6 cellular contexts compared by ENCODE assay signal in genomic region chr10:105494944-105495343, GRCh38.
"Had no signal": no experiment of that assay in that cellular context is flagged by ENCODE, and none has a peak within 500 bp of the region (broad histone marks: within the 10 kb centered on the region; RNA-seq: fewer than 3 reads in every experiment).

No MANE protein-coding gene starts in this region.

- H3K9ac ChIP-seq: KMS-11 had no signal

- FAIRE-seq: HTR-8/SVneo, K562 had no signal

- DNase-seq: KBM-7, KG1 had no signal

- H3K4me3 ChIP-seq: K562 had no signal

- H3K27ac ChIP-seq: HL-60, KMS-11 had no signal

- ATAC-seq: K562 had no signal

- H3K4me2 ChIP-seq: KMS-11 had no signal
